Comparison of ENCODE assay signal across 10 cellular contexts in genomic region chr2:240387669-240388358, GRCh38. TPM values are rescaled to one million over a fixed set of nuclear protein-coding genes. Genes with fewer than 3 reads are reported as not detected.
A peak's percentile ranks its signal among the peaks of the same experiment; 100 is the strongest.
DNase-seq lines count a peak whose midpoint lies in the region; ATAC-seq and TF ChIP-seq lines count a peak whose summit lies in the region.
"Had no signal": no experiment of that assay in that cellular context is flagged by ENCODE, and none has a peak within 500 bp of the region (broad histone marks: within the 10 kb centered on the region; RNA-seq: fewer than 3 reads in every experiment).

No MANE protein-coding gene starts in this region.

- H3K9me3 ChIP-seq in body of pancreas, result no peaks in the 10 kb centered on the region
- H3K9me3 ChIP-seq in CD4-positive, alpha-beta T cell (ENCODE audit: control insufficient read depth, low read length), result no peaks in the 10 kb centered on the region

- H3K36me3 ChIP-seq in body of pancreas (replicated peaks in 1 of 2; ENCODE audit: insufficient read depth in 1 of 2, low read depth in 2 of 2), result no peaks in the 10 kb centered on the region

- TF ChIP-seq CTCF in body of pancreas (IDR thresholded peaks at IDR 0.05), result no peak
- no peak for TF ChIP-seq CTCF in CD4-positive, alpha-beta T cell (IDR thresholded peaks at IDR 0.05)

- H3K27ac ChIP-seq in body of pancreas (no peak overlapping the region), substantia nigra (ENCODE audit: low read depth, low read length, poor library complexity, severe bottlenecking) (no peak overlapping the region)
- H3K27ac ChIP-seq in CD4-positive, alpha-beta T cell (ENCODE audit: low read depth, low read length), result no peak overlapping the region

- no peak overlapping the region for H3K4me3 Mint-ChIP-seq in CD4-positive, alpha-beta T cell
- H3K4me3 Mint-ChIP-seq: neural crest cell had no signal

- intact Hi-C loops in body of pancreas (cut with DNase I), result no loop called here
- intact Hi-C loops in CD4-positive, alpha-beta T cell (cut with DNase I, micrococcal nuclease), result no loop called here

- ATAC-seq in body of pancreas, result peak; percentile 41
- no peak for ATAC-seq in HG02973 (IDR thresholded peaks at IDR 0.05; ENCODE audit: unreplicated experiment)
- no peak for ATAC-seq in CD4-positive, alpha-beta T cell (ENCODE audit: poor library complexity)

- no peaks in the 10 kb centered on the region for H3K27me3 Mint-ChIP-seq in CD4-positive, alpha-beta T cell

- no peak overlapping the region for H3K27ac Mint-ChIP-seq in CD4-positive, alpha-beta T cell

- no peaks in the 10 kb centered on the region for H3K4me1 ChIP-seq in body of pancreas

- H3K9me3 Mint-ChIP-seq in CD4-positive, alpha-beta T cell, result no peaks in the 10 kb centered on the region
- H3K9me3 Mint-ChIP-seq: neural crest cell had no signal

- H3K4me3 ChIP-seq in body of pancreas, result no peak overlapping the region

- peak; percentile 81 for DNase-seq in HPDE6-E6E7 (ENCODE audit: extremely low spot score)
- DNase-seq in body of pancreas, result peak; percentile 26 to 49 (median 28)
- peak; percentile 12 to 41 for DNase-seq in hippocampal formation (lab: John Stamatoyannopoulos, UW)
- peak in 35 of 49 donors; percentile 19 to 87 (median 50) for DNase-seq in substantia nigra (lab: John Stamatoyannopoulos, UW)
- no peak for DNase-seq in activated CD4-positive, CD25-positive, alpha-beta regulatory T cell (lab: John Stamatoyannopoulos, UW)
- no peak for DNase-seq in NCI-H1417 (lab: John Stamatoyannopoulos, UW)
- no peak for DNase-seq in CD4-positive, alpha-beta T cell
- DNase-seq: NCI-H510A treated with DMSO at 0.1 percent for 48 hours had no signal

- no peak for TF ChIP-seq POLR2A in body of pancreas (IDR thresholded peaks at IDR 0.05)

- no peaks in the 10 kb centered on the region for H3K36me3 Mint-ChIP-seq in CD4-positive, alpha-beta T cell (ENCODE audit: low read depth)

- CTCF ChIA-PET in CD4-positive, alpha-beta T cell (lab: Charles Lee), result no interaction called here

- POLR2A ChIA-PET in CD4-positive, alpha-beta T cell (lab: Charles Lee), result no interaction called here

- WGBS in body of pancreas, 2 donors, result 90% methylated on average over 6 to 16 of the region's 16 CpGs

- no peaks in the 10 kb centered on the region for H3K27me3 ChIP-seq in body of pancreas
- no peaks in the 10 kb centered on the region for H3K27me3 ChIP-seq in CD4-positive, alpha-beta T cell (ENCODE audit: control insufficient read depth, insufficient read depth, low read length)

- H3K4me1 Mint-ChIP-seq in CD4-positive, alpha-beta T cell (ENCODE audit: low read depth), result peaks cover 8% of the 10 kb centered on the region

RNA-seq across cellular contexts. Expression of gene GPC1, which starts 47.6 kb away (rescaled TPM):
- total RNA-seq in body of pancreas, result 10 to 100 TPM; 23.3 to 30.7 TPM
- total RNA-seq in CD4-positive, alpha-beta T cell, result under 1 TPM; 0.58 to 0.98 TPM

Comparison
In these comparisons a context has a peak if more than half of its experiments do, and no peak if none do; other contexts are left out.
1. DNase-seq: peak in HPDE6-E6E7 (single experiment), body of pancreas (4 of 4), hippocampal formation (2 of 2) and substantia nigra (35 of 49); none in activated CD4-positive, CD25-positive, alpha-beta regulatory T cell (0 of 4), NCI-H1417 (0 of 3) and CD4-positive, alpha-beta T cell (0 of 10).
2. RNA of gene GPC1, which starts 47.6 kb away (total RNA-seq): 23.3 to 30.7 TPM in body of pancreas; 0.58 to 0.98 TPM in CD4-positive, alpha-beta T cell; every median in the first group is over 10 times any median in the second.